In genomic region chrX:103831342-103831802, GRCh38 we compare ENCODE assay signal across 9 cellular contexts. TPM values are rescaled to one million over a fixed set of nuclear protein-coding genes. Genes with fewer than 3 reads are reported as not detected.
A peak's percentile ranks its signal among the peaks of the same experiment; 100 is the strongest.
DNase-seq lines count a peak whose midpoint lies in the region; ATAC-seq and TF ChIP-seq lines count a peak whose summit lies in the region.
"Had no signal": no experiment of that assay in that cellular context is flagged by ENCODE, and none has a peak within 500 bp of the region (broad histone marks: within the 10 kb centered on the region; RNA-seq: fewer than 3 reads in every experiment).

No MANE protein-coding gene starts in this region.

- DNase-seq in activated CD4-positive, alpha-beta T cell treated with anti-CD3 and anti-CD28 coated beads, Interleukin-2, amount 10 ng/mL, durations not matched to agents 7 days and 5 days: peak; percentile 53
- DNase-seq in activated CD4-positive, alpha-beta T cell treated with anti-CD3 and anti-CD28 coated beads for 48 hours: no peak
- DNase-seq in WERI-Rb-1 (no peak), foreskin fibroblast (no peak), NCI-H2081 treated with DMSO at 0.1 percent for 48 hours (lab: John Stamatoyannopoulos, UW) (no peak), UCSD-AML1 (lab: John Stamatoyannopoulos, UW; ENCODE audit: unreplicated experiment) (no peak)

- H3K9me3 Mint-ChIP-seq in activated CD4-positive, alpha-beta T cell treated with anti-CD3 and anti-CD28 coated beads, Interleukin-2, amount 10 ng/mL, durations not matched to agents 7 days and 5 days: no peaks in the 10 kb centered on the region

- H3K36me3 ChIP-seq in WERI-Rb-1: no peaks in the 10 kb centered on the region
- no peaks in the 10 kb centered on the region for H3K36me3 ChIP-seq in rectal smooth muscle tissue (ENCODE audit: control insufficient read depth, insufficient read depth, low read length)

- H3K27me3 ChIP-seq in WERI-Rb-1 (ENCODE audit: insufficient read depth, low read depth, severe bottlenecking) (peaks cover 29% of the 10 kb centered on the region), rectal smooth muscle tissue (ENCODE audit: control insufficient read depth, insufficient read depth, low read length) (peaks cover 9% of the 10 kb centered on the region)
- H3K27me3 ChIP-seq: body of pancreas had no signal

- TF ChIP-seq CTCF in WERI-Rb-1 (IDR thresholded peaks at IDR 0.05; ENCODE audit: low read depth, low read length) (no peak), foreskin fibroblast (IDR thresholded peaks at IDR 0.05; ENCODE audit: low read depth, low read length) (no peak)

- H3K36me3 Mint-ChIP-seq in activated CD4-positive, alpha-beta T cell treated with anti-CD3 and anti-CD28 coated beads, Interleukin-2, amount 10 ng/mL, durations not matched to agents 7 days and 5 days (ENCODE audit: low read depth): no peaks in the 10 kb centered on the region

- peaks cover 3% of the 10 kb centered on the region for H3K4me1 Mint-ChIP-seq in activated CD4-positive, alpha-beta T cell treated with anti-CD3 and anti-CD28 coated beads, Interleukin-2, amount 10 ng/mL, durations not matched to agents 7 days and 5 days

- POLR2A ChIA-PET in activated CD4-positive, alpha-beta T cell treated with anti-CD3 and anti-CD28 coated beads, Interleukin-2, amount 10 ng/mL, durations not matched to agents 7 days and 5 days (lab: Charles Lee): no interaction called here

- H3K4me3 ChIP-seq in WERI-Rb-1 (ENCODE audit: low read depth, low read length) (peak overlapping the region; percentile 46), foreskin fibroblast (ENCODE audit: low read depth in 1 of 2, low read length in 2 of 2) (peak overlapping the region; percentile 59 to 61), rectal smooth muscle tissue (ENCODE audit: low read length) (peak overlapping the region; percentile 77)

- peak overlapping the region; percentile 21 for H3K9ac ChIP-seq in rectal smooth muscle tissue (ENCODE audit: low read length)

- peaks cover 4% of the 10 kb centered on the region for H3K9me3 ChIP-seq in WERI-Rb-1 (ENCODE audit: severe bottlenecking)
- H3K9me3 ChIP-seq: body of pancreas had no signal

- ATAC-seq in HG02884 (IDR thresholded peaks at IDR 0.05; ENCODE audit: unreplicated experiment): peak; percentile 16

- H3K4me3 Mint-ChIP-seq in activated CD4-positive, alpha-beta T cell treated with anti-CD3 and anti-CD28 coated beads, Interleukin-2, amount 10 ng/mL, durations not matched to agents 7 days and 5 days: peak overlapping the region; percentile 71

- CTCF ChIA-PET in activated CD4-positive, alpha-beta T cell treated with anti-CD3 and anti-CD28 coated beads, Interleukin-2, amount 10 ng/mL, durations not matched to agents 7 days and 5 days (lab: Charles Lee): interaction anchor here (0.5 to 1.1 kb wide), 3 partner anchors 12 to 324 kb away, joined by 3 read pairs; no protein-coding TSS in a partner anchor

- H3K27me3 Mint-ChIP-seq in activated CD4-positive, alpha-beta T cell treated with anti-CD3 and anti-CD28 coated beads, Interleukin-2, amount 10 ng/mL, durations not matched to agents 7 days and 5 days: peaks cover 8% of the 10 kb centered on the region

- H3K27ac Mint-ChIP-seq in activated CD4-positive, alpha-beta T cell treated with anti-CD3 and anti-CD28 coated beads, Interleukin-2, amount 10 ng/mL, durations not matched to agents 7 days and 5 days: no peak overlapping the region

- no peak overlapping the region for H3K27ac ChIP-seq in WERI-Rb-1
- H3K27ac ChIP-seq in rectal smooth muscle tissue (ENCODE audit: low read depth, low read length): peak overlapping the region; percentile 85

- no peaks in the 10 kb centered on the region for H3K4me1 ChIP-seq in rectal smooth muscle tissue (ENCODE audit: control insufficient read depth, insufficient read depth, low read length)

RNA-seq across cellular contexts. Expression of gene RAB9B, which starts 0.7 kb away (rescaled TPM):
- under 1 TPM; 0.40 to 0.48 TPM for total RNA-seq in activated CD4-positive, alpha-beta T cell treated with anti-CD3 and anti-CD28 coated beads, Interleukin-2, amount 10 ng/mL, durations not matched to agents 7 days and 5 days

RNA-seq across cellular contexts. Expression of gene PLP1, which starts 54.7 kb away (rescaled TPM):
- total RNA-seq in activated CD4-positive, alpha-beta T cell treated with anti-CD3 and anti-CD28 coated beads, Interleukin-2, amount 10 ng/mL, durations not matched to agents 7 days and 5 days: not detected
